ENCODE assay signal across 1 cellular context in genomic region chr17:65515959-65516948, GRCh38.
A peak's percentile ranks its signal among the peaks of the same experiment; 100 is the strongest.
TF ChIP-seq lines count a peak whose summit lies in the region.

No MANE protein-coding gene starts in this region.

TF ChIP-seq in HepG2, 621 proteins besides CTCF, POLR2A, EP300 and RAD21 (continued from another document and continues in another):
- TF ChIP-seq ZBTB39 (CRISPR knock-in tag; IDR thresholded peaks at IDR 0.05) (no peak), NFE2L2 (IDR thresholded peaks at IDR 0.05; ENCODE audit: low read length) (no peak), ZNF788 (CRISPR knock-in tag; IDR thresholded peaks at IDR 0.05; ENCODE audit: borderline replicate concordance) (no peak), IRF1 (CRISPR knock-in tag; IDR thresholded peaks at IDR 0.05; ENCODE audit: low read depth) (no peak), ZBTB1 (CRISPR knock-in tag; IDR thresholded peaks at IDR 0.05; ENCODE audit: borderline replicate concordance) (no peak), ZNF740 (CRISPR knock-in tag; IDR thresholded peaks at IDR 0.05) (no peak), BRCA1 (CRISPR knock-in tag; IDR thresholded peaks at IDR 0.05) (no peak), ZEB1 (IDR thresholded peaks at IDR 0.05; ENCODE audit: insufficient replicate concordance, low read depth) (no peak), SMYD3 (CRISPR knock-in tag; IDR thresholded peaks at IDR 0.05) (0 out of 2 replicates have a peak, but pooled peaks have one; percentile 32), MXD3 (CRISPR knock-in tag; IDR thresholded peaks at IDR 0.05) (no peak), ZNF44 (CRISPR knock-in tag; IDR thresholded peaks at IDR 0.05) (no peak), ZNF577 (CRISPR knock-in tag; IDR thresholded peaks at IDR 0.05; ENCODE audit: borderline replicate concordance, low read depth) (no peak), YEATS2 (CRISPR knock-in tag; IDR thresholded peaks at IDR 0.05; ENCODE audit: borderline replicate concordance) (0 out of 2 replicates have a peak, but pooled peaks have one; percentile 12), NCOA2 (CRISPR knock-in tag; IDR thresholded peaks at IDR 0.05) (peak; percentile 79), SOX5 (CRISPR knock-in tag; IDR thresholded peaks at IDR 0.05; ENCODE audit: borderline replicate concordance) (peak; percentile 75; the same call in 1 of the 2 replicates), HMG20B (CRISPR knock-in tag; conservative IDR thresholded peaks at IDR 0.05) (peak; percentile 65; the same call in 1 of the 2 replicates), ELF3 (CRISPR knock-in tag; IDR thresholded peaks at IDR 0.05) (peak; percentile 47), SYNCRIP (IDR thresholded peaks at IDR 0.05; ENCODE audit: insufficient read depth, low read depth, low read length) (no peak), SP140L (CRISPR knock-in tag; IDR thresholded peaks at IDR 0.05; ENCODE audit: borderline replicate concordance) (no peak), ZNF737 (CRISPR knock-in tag; IDR thresholded peaks at IDR 0.05; ENCODE audit: borderline replicate concordance) (no peak), ZNF720 (CRISPR knock-in tag; IDR thresholded peaks at IDR 0.05) (no peak), ADNP (CRISPR knock-in tag; IDR thresholded peaks at IDR 0.05) (no peak), NR3C1 (CRISPR knock-in tag; IDR thresholded peaks at IDR 0.05) (no peak), GABPA (IDR thresholded peaks at IDR 0.05; ENCODE audit: low read depth, low read length) (no peak), GABPA (CRISPR knock-in tag; IDR thresholded peaks at IDR 0.05; ENCODE audit: low read depth) (no peak), ZNF136 (CRISPR knock-in tag; IDR thresholded peaks at IDR 0.05; ENCODE audit: low read depth) (no peak), RNF219 (CRISPR knock-in tag; IDR thresholded peaks at IDR 0.05) (no peak), HES4 (CRISPR knock-in tag; IDR thresholded peaks at IDR 0.05; ENCODE audit: borderline replicate concordance) (no peak), SMAD1 (CRISPR knock-in tag; IDR thresholded peaks at IDR 0.05; ENCODE audit: borderline replicate concordance, low read depth) (no peak), ZNF329 (CRISPR knock-in tag; IDR thresholded peaks at IDR 0.05; ENCODE audit: low read depth) (no peak), TBX3 (IDR thresholded peaks at IDR 0.05; ENCODE audit: borderline replicate concordance) (peak; percentile 83; the same call in 1 of the 2 replicates), IKZF5 (CRISPR knock-in tag; IDR thresholded peaks at IDR 0.05) (peak; percentile 57; the same call in 1 of the 2 replicates), BCL6 (CRISPR knock-in tag; IDR thresholded peaks at IDR 0.05) (peak; percentile 79), ELF1 (CRISPR knock-in tag; IDR thresholded peaks at IDR 0.05) (no peak)
- TF ChIP-seq, protein P1, sequence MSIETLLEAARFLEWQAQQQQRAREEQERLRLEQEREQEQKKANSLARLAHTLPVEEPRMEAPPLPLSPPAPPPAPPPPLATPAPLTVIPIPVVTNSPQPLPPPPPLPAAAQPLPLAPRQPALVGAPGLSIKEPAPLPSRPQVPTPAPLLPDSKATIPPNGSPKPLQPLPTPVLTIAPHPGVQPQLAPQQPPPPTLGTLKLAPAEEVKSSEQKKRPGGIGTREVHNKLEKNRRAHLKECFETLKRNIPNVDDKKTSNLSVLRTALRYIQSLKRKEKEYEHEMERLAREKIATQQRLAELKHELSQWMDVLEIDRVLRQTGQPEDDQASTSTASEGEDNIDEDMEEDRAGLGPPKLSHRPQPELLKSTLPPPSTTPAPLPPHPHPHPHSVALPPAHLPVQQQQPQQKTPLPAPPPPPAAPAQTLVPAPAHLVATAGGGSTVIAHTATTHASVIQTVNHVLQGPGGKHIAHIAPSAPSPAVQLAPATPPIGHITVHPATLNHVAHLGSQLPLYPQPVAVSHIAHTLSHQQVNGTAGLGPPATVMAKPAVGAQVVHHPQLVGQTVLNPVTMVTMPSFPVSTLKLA (IDR thresholded peaks at IDR 0.05): no peak
- TF ChIP-seq, protein P2, sequence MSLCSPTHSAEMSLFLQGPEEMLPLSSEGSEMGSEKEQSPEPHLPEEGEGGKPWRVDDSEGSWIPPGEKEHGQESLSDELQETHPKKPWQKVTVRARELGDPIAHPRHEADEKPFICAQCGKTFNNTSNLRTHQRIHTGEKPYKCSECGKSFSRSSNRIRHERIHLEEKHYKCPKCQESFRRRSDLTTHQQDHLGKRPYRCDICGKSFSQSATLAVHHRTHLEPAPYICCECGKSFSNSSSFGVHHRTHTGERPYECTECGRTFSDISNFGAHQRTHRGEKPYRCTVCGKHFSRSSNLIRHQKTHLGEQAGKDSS (CRISPR knock-in tag; IDR thresholded peaks at IDR 0.05; ENCODE audit: borderline replicate concordance, low read depth): 0 out of 2 replicates have a peak, but pooled peaks have one; percentile 25
- TF ChIP-seq, protein P3, sequence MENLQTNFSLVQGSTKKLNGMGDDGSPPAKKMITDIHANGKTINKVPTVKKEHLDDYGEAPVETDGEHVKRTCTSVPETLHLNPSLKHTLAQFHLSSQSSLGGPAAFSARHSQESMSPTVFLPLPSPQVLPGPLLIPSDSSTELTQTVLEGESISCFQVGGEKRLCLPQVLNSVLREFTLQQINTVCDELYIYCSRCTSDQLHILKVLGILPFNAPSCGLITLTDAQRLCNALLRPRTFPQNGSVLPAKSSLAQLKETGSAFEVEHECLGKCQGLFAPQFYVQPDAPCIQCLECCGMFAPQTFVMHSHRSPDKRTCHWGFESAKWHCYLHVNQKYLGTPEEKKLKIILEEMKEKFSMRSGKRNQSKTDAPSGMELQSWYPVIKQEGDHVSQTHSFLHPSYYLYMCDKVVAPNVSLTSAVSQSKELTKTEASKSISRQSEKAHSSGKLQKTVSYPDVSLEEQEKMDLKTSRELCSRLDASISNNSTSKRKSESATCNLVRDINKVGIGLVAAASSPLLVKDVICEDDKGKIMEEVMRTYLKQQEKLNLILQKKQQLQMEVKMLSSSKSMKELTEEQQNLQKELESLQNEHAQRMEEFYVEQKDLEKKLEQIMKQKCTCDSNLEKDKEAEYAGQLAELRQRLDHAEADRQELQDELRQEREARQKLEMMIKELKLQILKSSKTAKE (CRISPR knock-in tag; IDR thresholded peaks at IDR 0.05; ENCODE audit: borderline replicate concordance): no peak
- TF ChIP-seq, protein P4, sequence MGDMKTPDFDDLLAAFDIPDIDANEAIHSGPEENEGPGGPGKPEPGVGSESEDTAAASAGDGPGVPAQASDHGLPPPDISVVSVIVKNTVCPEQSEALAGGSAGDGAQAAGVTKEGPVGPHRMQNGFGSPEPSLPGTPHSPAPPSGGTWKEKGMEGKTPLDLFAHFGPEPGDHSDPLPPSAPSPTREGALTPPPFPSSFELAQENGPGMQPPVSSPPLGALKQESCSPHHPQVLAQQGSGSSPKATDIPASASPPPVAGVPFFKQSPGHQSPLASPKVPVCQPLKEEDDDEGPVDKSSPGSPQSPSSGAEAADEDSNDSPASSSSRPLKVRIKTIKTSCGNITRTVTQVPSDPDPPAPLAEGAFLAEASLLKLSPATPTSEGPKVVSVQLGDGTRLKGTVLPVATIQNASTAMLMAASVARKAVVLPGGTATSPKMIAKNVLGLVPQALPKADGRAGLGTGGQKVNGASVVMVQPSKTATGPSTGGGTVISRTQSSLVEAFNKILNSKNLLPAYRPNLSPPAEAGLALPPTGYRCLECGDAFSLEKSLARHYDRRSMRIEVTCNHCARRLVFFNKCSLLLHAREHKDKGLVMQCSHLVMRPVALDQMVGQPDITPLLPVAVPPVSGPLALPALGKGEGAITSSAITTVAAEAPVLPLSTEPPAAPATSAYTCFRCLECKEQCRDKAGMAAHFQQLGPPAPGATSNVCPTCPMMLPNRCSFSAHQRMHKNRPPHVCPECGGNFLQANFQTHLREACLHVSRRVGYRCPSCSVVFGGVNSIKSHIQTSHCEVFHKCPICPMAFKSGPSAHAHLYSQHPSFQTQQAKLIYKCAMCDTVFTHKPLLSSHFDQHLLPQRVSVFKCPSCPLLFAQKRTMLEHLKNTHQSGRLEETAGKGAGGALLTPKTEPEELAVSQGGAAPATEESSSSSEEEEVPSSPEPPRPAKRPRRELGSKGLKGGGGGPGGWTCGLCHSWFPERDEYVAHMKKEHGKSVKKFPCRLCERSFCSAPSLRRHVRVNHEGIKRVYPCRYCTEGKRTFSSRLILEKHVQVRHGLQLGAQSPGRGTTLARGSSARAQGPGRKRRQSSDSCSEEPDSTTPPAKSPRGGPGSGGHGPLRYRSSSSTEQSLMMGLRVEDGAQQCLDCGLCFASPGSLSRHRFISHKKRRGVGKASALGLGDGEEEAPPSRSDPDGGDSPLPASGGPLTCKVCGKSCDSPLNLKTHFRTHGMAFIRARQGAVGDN (CRISPR knock-in tag; IDR thresholded peaks at IDR 0.05): no peak
- TF ChIP-seq, protein P5, sequence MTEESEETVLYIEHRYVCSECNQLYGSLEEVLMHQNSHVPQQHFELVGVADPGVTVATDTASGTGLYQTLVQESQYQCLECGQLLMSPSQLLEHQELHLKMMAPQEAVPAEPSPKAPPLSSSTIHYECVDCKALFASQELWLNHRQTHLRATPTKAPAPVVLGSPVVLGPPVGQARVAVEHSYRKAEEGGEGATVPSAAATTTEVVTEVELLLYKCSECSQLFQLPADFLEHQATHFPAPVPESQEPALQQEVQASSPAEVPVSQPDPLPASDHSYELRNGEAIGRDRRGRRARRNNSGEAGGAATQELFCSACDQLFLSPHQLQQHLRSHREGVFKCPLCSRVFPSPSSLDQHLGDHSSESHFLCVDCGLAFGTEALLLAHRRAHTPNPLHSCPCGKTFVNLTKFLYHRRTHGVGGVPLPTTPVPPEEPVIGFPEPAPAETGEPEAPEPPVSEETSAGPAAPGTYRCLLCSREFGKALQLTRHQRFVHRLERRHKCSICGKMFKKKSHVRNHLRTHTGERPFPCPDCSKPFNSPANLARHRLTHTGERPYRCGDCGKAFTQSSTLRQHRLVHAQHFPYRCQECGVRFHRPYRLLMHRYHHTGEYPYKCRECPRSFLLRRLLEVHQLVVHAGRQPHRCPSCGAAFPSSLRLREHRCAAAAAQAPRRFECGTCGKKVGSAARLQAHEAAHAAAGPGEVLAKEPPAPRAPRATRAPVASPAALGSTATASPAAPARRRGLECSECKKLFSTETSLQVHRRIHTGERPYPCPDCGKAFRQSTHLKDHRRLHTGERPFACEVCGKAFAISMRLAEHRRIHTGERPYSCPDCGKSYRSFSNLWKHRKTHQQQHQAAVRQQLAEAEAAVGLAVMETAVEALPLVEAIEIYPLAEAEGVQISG (CRISPR knock-in tag; IDR thresholded peaks at IDR 0.05): 0 out of 2 replicates have a peak, but pooled peaks have one; percentile 23
- TF ChIP-seq, protein P6, sequence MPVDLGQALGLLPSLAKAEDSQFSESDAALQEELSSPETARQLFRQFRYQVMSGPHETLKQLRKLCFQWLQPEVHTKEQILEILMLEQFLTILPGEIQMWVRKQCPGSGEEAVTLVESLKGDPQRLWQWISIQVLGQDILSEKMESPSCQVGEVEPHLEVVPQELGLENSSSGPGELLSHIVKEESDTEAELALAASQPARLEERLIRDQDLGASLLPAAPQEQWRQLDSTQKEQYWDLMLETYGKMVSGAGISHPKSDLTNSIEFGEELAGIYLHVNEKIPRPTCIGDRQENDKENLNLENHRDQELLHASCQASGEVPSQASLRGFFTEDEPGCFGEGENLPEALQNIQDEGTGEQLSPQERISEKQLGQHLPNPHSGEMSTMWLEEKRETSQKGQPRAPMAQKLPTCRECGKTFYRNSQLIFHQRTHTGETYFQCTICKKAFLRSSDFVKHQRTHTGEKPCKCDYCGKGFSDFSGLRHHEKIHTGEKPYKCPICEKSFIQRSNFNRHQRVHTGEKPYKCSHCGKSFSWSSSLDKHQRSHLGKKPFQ (CRISPR knock-in tag; IDR thresholded peaks at IDR 0.05; ENCODE audit: insufficient replicate concordance): no peak
